ENCODE assay signal across 1 cellular context in the genomic region with DNA sequence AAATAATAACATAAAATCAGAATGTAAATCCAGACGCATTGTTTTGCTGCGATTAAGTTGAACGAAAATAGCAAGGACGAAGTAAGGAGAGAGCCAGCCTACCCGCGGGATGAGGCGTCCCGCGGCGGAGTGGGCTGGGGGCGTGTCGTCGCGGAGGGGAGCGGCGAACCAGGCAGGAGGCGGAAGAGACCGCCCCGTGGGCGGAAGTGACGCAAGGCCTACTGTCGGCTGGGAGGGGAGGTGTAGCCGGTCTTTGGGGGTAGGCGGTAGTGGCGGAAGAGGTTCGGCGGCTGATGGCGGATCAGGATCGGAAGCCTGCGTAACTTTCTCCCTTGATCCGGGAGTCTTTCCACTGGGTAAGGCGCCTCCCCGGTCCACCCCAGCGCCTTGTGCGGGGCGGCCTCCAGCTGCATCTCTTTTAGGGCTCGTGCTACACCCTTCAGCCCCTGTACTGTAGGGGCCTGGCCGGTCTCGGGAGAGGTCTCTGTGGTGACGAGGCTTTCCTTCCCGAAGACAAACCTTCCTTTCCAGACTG.
TF ChIP-seq lines count a peak whose summit lies in the region.

A gene (plus strand): TSS at position 249 of the 535 bp plus-strand sequence. CDS start 8,363 bp downstream, outside the sequence.

TF ChIP-seq in GM12878, 131 proteins besides CTCF, POLR2A, EP300 and RAD21 (continued from another document and continues in another):
- TF ChIP-seq, protein P1, sequence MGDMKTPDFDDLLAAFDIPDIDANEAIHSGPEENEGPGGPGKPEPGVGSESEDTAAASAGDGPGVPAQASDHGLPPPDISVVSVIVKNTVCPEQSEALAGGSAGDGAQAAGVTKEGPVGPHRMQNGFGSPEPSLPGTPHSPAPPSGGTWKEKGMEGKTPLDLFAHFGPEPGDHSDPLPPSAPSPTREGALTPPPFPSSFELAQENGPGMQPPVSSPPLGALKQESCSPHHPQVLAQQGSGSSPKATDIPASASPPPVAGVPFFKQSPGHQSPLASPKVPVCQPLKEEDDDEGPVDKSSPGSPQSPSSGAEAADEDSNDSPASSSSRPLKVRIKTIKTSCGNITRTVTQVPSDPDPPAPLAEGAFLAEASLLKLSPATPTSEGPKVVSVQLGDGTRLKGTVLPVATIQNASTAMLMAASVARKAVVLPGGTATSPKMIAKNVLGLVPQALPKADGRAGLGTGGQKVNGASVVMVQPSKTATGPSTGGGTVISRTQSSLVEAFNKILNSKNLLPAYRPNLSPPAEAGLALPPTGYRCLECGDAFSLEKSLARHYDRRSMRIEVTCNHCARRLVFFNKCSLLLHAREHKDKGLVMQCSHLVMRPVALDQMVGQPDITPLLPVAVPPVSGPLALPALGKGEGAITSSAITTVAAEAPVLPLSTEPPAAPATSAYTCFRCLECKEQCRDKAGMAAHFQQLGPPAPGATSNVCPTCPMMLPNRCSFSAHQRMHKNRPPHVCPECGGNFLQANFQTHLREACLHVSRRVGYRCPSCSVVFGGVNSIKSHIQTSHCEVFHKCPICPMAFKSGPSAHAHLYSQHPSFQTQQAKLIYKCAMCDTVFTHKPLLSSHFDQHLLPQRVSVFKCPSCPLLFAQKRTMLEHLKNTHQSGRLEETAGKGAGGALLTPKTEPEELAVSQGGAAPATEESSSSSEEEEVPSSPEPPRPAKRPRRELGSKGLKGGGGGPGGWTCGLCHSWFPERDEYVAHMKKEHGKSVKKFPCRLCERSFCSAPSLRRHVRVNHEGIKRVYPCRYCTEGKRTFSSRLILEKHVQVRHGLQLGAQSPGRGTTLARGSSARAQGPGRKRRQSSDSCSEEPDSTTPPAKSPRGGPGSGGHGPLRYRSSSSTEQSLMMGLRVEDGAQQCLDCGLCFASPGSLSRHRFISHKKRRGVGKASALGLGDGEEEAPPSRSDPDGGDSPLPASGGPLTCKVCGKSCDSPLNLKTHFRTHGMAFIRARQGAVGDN (IDR thresholded peaks at IDR 0.05), result peak; percentile 28; the same call in 1 of the 2 replicates
- TF ChIP-seq, protein P2, sequence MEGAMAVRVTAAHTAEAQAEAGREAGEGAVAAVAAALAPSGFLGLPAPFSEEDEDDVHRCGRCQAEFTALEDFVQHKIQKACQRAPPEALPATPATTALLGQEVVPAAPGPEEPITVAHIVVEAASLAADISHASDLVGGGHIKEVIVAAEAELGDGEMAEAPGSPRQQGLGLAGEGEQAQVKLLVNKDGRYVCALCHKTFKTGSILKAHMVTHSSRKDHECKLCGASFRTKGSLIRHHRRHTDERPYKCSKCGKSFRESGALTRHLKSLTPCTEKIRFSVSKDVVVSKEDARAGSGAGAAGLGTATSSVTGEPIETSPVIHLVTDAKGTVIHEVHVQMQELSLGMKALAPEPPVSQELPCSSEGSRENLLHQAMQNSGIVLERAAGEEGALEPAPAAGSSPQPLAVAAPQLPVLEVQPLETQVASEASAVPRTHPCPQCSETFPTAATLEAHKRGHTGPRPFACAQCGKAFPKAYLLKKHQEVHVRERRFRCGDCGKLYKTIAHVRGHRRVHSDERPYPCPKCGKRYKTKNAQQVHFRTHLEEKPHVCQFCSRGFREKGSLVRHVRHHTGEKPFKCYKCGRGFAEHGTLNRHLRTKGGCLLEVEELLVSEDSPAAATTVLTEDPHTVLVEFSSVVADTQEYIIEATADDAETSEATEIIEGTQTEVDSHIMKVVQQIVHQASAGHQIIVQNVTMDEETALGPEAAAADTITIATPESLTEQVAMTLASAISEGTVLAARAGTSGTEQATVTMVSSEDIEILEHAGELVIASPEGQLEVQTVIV (IDR thresholded peaks at IDR 0.05; ENCODE audit: borderline replicate concordance, partially characterized antibody), result peak; percentile 63
- TF ChIP-seq EED (IDR thresholded peaks at IDR 0.05; ENCODE audit: low read depth) (0 out of 2 replicates have a peak, but pooled peaks have one; percentile 15), ZZZ3 (IDR thresholded peaks at IDR 0.05; ENCODE audit: control insufficient read depth, insufficient read length, low read depth) (no peak), SIN3A (IDR thresholded peaks at IDR 0.05; ENCODE audit: low read depth, low read length) (no peak; the same call in 1 of the 2 replicates), CBFB (IDR thresholded peaks at IDR 0.05; ENCODE audit: low read depth) (0 out of 2 replicates have a peak, but pooled peaks have one; percentile 31), TARDBP (IDR thresholded peaks at IDR 0.05; ENCODE audit: borderline replicate concordance) (no peak), HDAC2 (IDR thresholded peaks at IDR 0.05) (no peak), TBL1XR1 (IDR thresholded peaks at IDR 0.05; ENCODE audit: low read depth, low read length) (peak; percentile 23; the same call in 1 of the 2 replicates), CREM (IDR thresholded peaks at IDR 0.05; ENCODE audit: low read depth) (peak; percentile 92), WRNIP1 (IDR thresholded peaks at IDR 0.05; ENCODE audit: borderline replicate concordance, low read depth, low read length) (no peak), ZNF622 (IDR thresholded peaks at IDR 0.05) (no peak), CBX3 (IDR thresholded peaks at IDR 0.05; ENCODE audit: borderline replicate concordance, low read depth) (no peak), PAX5 (IDR thresholded peaks at IDR 0.05; ENCODE audit: borderline replicate concordance, low read depth, low read length) (peak; percentile 65; the same call in 1 of the 2 replicates), GATAD2B (conservative IDR thresholded peaks at IDR 0.05; ENCODE audit: low read depth) (peak; percentile 37; the same call in 1 of the 2 replicates), SREBF2 (IDR thresholded peaks at IDR 0.05; ENCODE audit: low read length) (no peak), SP1 (IDR thresholded peaks at IDR 0.05; ENCODE audit: low read depth, low read length) (no peak), HCFC1 (IDR thresholded peaks at IDR 0.05; ENCODE audit: low read length) (0 out of 2 replicates have a peak, but pooled peaks have one; percentile 44), NBN (IDR thresholded peaks at IDR 0.05) (0 out of 2 replicates have a peak, but pooled peaks have one; percentile 59), CREB1 (IDR thresholded peaks at IDR 0.05; ENCODE audit: low read depth) (peak; percentile 94), BHLHE40 (IDR thresholded peaks at IDR 0.05; ENCODE audit: borderline replicate concordance in 1 of 2, low read depth in 2 of 2, low read length in 1 of 2) (peak in 1 of 2 experiments; percentile 44; a peak in 1 of 4 replicates), SUZ12 (IDR thresholded peaks at IDR 0.05; ENCODE audit: unreplicated experiment) (no peak), POU2F2 (IDR thresholded peaks at IDR 0.05; ENCODE audit: borderline replicate concordance, low read depth, low read length) (peak; percentile 69; the same call in 2 of the 3 replicates), SREBF1 (IDR thresholded peaks at IDR 0.05; ENCODE audit: low read length) (no peak), BRCA1 (IDR thresholded peaks at IDR 0.05; ENCODE audit: low read depth, low read length) (no peak), HDGF (IDR thresholded peaks at IDR 0.05) (peak; percentile 92), PML (IDR thresholded peaks at IDR 0.05; ENCODE audit: low read length) (peak; percentile 73; the same call in 1 of the 2 replicates), SRF (IDR thresholded peaks at IDR 0.05; ENCODE audit: low read depth in 2 of 2, low read length in 2 of 2) (no peak), SUPT20H (IDR thresholded peaks at IDR 0.05; ENCODE audit: borderline replicate concordance, control insufficient read depth, low read depth, low read length) (no peak), SIX5 (IDR thresholded peaks at IDR 0.05; ENCODE audit: low read depth, low read length, severe bottlenecking) (no peak)
- TF ChIP-seq, protein P3, sequence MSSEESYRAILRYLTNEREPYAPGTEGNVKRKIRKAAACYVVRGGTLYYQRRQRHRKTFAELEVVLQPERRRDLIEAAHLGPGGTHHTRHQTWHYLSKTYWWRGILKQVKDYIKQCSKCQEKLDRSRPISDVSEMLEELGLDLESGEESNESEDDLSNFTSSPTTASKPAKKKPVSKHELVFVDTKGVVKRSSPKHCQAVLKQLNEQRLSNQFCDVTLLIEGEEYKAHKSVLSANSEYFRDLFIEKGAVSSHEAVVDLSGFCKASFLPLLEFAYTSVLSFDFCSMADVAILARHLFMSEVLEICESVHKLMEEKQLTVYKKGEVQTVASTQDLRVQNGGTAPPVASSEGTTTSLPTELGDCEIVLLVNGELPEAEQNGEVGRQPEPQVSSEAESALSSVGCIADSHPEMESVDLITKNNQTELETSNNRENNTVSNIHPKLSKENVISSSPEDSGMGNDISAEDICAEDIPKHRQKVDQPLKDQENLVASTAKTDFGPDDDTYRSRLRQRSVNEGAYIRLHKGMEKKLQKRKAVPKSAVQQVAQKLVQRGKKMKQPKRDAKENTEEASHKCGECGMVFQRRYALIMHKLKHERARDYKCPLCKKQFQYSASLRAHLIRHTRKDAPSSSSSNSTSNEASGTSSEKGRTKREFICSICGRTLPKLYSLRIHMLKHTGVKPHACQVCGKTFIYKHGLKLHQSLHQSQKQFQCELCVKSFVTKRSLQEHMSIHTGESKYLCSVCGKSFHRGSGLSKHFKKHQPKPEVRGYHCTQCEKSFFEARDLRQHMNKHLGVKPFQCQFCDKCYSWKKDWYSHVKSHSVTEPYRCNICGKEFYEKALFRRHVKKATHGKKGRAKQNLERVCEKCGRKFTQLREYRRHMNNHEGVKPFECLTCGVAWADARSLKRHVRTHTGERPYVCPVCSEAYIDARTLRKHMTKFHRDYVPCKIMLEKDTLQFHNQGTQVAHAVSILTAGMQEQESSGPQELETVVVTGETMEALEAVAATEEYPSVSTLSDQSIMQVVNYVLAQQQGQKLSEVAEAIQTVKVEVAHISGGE (CRISPR knock-in tag; IDR thresholded peaks at IDR 0.05), result peak; percentile 51; the same call in 1 of the 2 replicates
- TF ChIP-seq, protein P4, sequence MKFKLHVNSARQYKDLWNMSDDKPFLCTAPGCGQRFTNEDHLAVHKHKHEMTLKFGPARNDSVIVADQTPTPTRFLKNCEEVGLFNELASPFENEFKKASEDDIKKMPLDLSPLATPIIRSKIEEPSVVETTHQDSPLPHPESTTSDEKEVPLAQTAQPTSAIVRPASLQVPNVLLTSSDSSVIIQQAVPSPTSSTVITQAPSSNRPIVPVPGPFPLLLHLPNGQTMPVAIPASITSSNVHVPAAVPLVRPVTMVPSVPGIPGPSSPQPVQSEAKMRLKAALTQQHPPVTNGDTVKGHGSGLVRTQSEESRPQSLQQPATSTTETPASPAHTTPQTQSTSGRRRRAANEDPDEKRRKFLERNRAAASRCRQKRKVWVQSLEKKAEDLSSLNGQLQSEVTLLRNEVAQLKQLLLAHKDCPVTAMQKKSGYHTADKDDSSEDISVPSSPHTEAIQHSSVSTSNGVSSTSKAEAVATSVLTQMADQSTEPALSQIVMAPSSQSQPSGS (IDR thresholded peaks at IDR 0.05; ENCODE audit: low read length), result no peak; the same call in 1 of the 2 replicates
- TF ChIP-seq, protein P5, sequence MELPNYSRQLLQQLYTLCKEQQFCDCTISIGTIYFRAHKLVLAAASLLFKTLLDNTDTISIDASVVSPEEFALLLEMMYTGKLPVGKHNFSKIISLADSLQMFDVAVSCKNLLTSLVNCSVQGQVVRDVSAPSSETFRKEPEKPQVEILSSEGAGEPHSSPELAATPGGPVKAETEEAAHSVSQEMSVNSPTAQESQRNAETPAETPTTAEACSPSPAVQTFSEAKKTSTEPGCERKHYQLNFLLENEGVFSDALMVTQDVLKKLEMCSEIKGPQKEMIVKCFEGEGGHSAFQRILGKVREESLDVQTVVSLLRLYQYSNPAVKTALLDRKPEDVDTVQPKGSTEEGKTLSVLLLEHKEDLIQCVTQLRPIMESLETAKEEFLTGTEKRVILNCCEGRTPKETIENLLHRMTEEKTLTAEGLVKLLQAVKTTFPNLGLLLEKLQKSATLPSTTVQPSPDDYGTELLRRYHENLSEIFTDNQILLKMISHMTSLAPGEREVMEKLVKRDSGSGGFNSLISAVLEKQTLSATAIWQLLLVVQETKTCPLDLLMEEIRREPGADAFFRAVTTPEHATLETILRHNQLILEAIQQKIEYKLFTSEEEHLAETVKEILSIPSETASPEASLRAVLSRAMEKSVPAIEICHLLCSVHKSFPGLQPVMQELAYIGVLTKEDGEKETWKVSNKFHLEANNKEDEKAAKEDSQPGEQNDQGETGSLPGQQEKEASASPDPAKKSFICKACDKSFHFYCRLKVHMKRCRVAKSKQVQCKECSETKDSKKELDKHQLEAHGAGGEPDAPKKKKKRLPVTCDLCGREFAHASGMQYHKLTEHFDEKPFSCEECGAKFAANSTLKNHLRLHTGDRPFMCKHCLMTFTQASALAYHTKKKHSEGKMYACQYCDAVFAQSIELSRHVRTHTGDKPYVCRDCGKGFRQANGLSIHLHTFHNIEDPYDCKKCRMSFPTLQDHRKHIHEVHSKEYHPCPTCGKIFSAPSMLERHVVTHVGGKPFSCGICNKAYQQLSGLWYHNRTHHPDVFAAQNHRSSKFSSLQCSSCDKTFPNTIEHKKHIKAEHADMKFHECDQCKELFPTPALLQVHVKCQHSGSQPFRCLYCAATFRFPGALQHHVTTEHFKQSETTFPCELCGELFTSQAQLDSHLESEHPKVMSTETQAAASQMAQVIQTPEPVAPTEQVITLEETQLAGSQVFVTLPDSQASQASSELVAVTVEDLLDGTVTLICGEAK (IDR thresholded peaks at IDR 0.05; ENCODE audit: borderline replicate concordance), result peak; percentile 89
- TF ChIP-seq, protein P6, sequence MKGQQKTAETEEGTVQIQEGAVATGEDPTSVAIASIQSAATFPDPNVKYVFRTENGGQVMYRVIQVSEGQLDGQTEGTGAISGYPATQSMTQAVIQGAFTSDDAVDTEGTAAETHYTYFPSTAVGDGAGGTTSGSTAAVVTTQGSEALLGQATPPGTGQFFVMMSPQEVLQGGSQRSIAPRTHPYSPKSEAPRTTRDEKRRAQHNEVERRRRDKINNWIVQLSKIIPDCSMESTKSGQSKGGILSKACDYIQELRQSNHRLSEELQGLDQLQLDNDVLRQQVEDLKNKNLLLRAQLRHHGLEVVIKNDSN (IDR thresholded peaks at IDR 0.05; ENCODE audit: borderline replicate concordance, extremely low read length, insufficient read depth, low read depth, low read length), result no peak
- TF ChIP-seq, protein P7, sequence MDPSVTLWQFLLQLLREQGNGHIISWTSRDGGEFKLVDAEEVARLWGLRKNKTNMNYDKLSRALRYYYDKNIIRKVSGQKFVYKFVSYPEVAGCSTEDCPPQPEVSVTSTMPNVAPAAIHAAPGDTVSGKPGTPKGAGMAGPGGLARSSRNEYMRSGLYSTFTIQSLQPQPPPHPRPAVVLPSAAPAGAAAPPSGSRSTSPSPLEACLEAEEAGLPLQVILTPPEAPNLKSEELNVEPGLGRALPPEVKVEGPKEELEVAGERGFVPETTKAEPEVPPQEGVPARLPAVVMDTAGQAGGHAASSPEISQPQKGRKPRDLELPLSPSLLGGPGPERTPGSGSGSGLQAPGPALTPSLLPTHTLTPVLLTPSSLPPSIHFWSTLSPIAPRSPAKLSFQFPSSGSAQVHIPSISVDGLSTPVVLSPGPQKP (IDR thresholded peaks at IDR 0.05; ENCODE audit: low read depth, low read length), result peak; percentile 65; the same call in 1 of the 2 replicates
- TF ChIP-seq, protein P8, sequence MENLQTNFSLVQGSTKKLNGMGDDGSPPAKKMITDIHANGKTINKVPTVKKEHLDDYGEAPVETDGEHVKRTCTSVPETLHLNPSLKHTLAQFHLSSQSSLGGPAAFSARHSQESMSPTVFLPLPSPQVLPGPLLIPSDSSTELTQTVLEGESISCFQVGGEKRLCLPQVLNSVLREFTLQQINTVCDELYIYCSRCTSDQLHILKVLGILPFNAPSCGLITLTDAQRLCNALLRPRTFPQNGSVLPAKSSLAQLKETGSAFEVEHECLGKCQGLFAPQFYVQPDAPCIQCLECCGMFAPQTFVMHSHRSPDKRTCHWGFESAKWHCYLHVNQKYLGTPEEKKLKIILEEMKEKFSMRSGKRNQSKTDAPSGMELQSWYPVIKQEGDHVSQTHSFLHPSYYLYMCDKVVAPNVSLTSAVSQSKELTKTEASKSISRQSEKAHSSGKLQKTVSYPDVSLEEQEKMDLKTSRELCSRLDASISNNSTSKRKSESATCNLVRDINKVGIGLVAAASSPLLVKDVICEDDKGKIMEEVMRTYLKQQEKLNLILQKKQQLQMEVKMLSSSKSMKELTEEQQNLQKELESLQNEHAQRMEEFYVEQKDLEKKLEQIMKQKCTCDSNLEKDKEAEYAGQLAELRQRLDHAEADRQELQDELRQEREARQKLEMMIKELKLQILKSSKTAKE (IDR thresholded peaks at IDR 0.05; ENCODE audit: low read depth, poor library complexity, severe bottlenecking), result no peak
